Comparison of ENCODE assay signal across 8 cellular contexts in genomic region chr16:2126928-2127556, GRCh38. TPM values are rescaled to one million over a fixed set of nuclear protein-coding genes. Genes with fewer than 3 reads are reported as not detected.
A peak's percentile ranks its signal among the peaks of the same experiment; 100 is the strongest.
DNase-seq lines count a peak whose midpoint lies in the region; TF ChIP-seq lines count a peak whose summit lies in the region.
"Not testable (repeated sequence)": the region's sequence is repeated elsewhere in the genome, so short reads cannot be mapped to it uniquely, and the experiment has no call there.

No MANE protein-coding gene starts in this region.

- not testable (repeated sequence) for TF ChIP-seq POLR2A in testis (IDR thresholded peaks at IDR 0.05)

- TF ChIP-seq CTCF in AG10803 (conservative IDR thresholded peaks at IDR 0.05; ENCODE audit: low read length); right atrium auricular region (IDR thresholded peaks at IDR 0.05); testis (IDR thresholded peaks at IDR 0.05): not testable (repeated sequence)

- peak overlapping the region; percentile 14; the same call in 1 of the 2 replicates for H3K27ac ChIP-seq in HUES6 (ENCODE audit: low read depth, low read length)
- H3K27ac ChIP-seq in duodenal mucosa (ENCODE audit: low read depth, low read length) = peak overlapping the region; percentile 32
- peak overlapping the region; percentile 94 to 95 for H3K27ac ChIP-seq in right atrium auricular region
- H3K27ac ChIP-seq in mucosa of rectum (ENCODE audit: low read depth in 2 of 2, low read length in 2 of 2) = peak overlapping the region; percentile 72 to 84
- H3K27ac ChIP-seq in rectal smooth muscle tissue (ENCODE audit: low read depth, low read length) = peak overlapping the region; percentile 98
- H3K27ac ChIP-seq in testis = peak overlapping the region; percentile 65 to 87

- H3K9me3 ChIP-seq in HUES6 (ENCODE audit: control insufficient read depth, insufficient read depth, low read depth, low read length); duodenal mucosa (ENCODE audit: control insufficient read depth in 1 of 2, low read length in 2 of 2); right atrium auricular region; mucosa of rectum (ENCODE audit: control insufficient read depth in 2 of 2, low read length in 2 of 2); testis: not testable (repeated sequence)

- H3K36me3 Mint-ChIP-seq in activated naive CD8-positive, alpha-beta T cell treated with anti-CD3 and anti-CD28 coated beads for 36 hours = not testable (repeated sequence)

- H3K4me3 ChIP-seq in AG10803 (ENCODE audit: low read length) (peak overlapping the region; percentile 35), rectal smooth muscle tissue (ENCODE audit: low read length) (peak overlapping the region; percentile 51)
- not testable (repeated sequence) for H3K4me3 ChIP-seq in HUES6 (ENCODE audit: low read depth, low read length); duodenal mucosa (ENCODE audit: low read depth in 1 of 2, low read length in 2 of 2); right atrium auricular region; mucosa of rectum (ENCODE audit: low read length in 2 of 2); testis

- H3K4me1 Mint-ChIP-seq in activated naive CD8-positive, alpha-beta T cell treated with anti-CD3 and anti-CD28 coated beads for 36 hours = peaks cover 13% of the 10 kb centered on the region

- peak overlapping the region; percentile 42 for H3K27ac Mint-ChIP-seq in activated naive CD8-positive, alpha-beta T cell treated with anti-CD3 and anti-CD28 coated beads for 36 hours

- H3K9ac ChIP-seq in HUES6 (ENCODE audit: low read length) = peak overlapping the region; percentile 31
- H3K9ac ChIP-seq in duodenal mucosa (ENCODE audit: low read depth in 1 of 2, low read length in 2 of 2); mucosa of rectum (ENCODE audit: low read depth in 1 of 2, low read length in 2 of 2); rectal smooth muscle tissue (ENCODE audit: low read length): not testable (repeated sequence)

- H3K9me3 Mint-ChIP-seq in activated naive CD8-positive, alpha-beta T cell treated with anti-CD3 and anti-CD28 coated beads for 36 hours = not testable (repeated sequence)

- not testable (repeated sequence) for H3K27me3 Mint-ChIP-seq in activated naive CD8-positive, alpha-beta T cell treated with anti-CD3 and anti-CD28 coated beads for 36 hours

- H3K4me3 Mint-ChIP-seq in activated naive CD8-positive, alpha-beta T cell treated with anti-CD3 and anti-CD28 coated beads for 36 hours = not testable (repeated sequence)

- DNase-seq in AG10803 (ENCODE audit: low read depth); activated naive CD8-positive, alpha-beta T cell treated with anti-CD3 and anti-CD28 coated beads for 36 hours; right atrium auricular region (ENCODE audit: low spot score); testis: not testable (repeated sequence)

- H3K36me3 ChIP-seq in HUES6 (ENCODE audit: control insufficient read depth, insufficient read depth, low read length); duodenal mucosa (ENCODE audit: control insufficient read depth in 1 of 2, insufficient read depth in 2 of 2, low read length in 2 of 2); right atrium auricular region; mucosa of rectum (ENCODE audit: control insufficient read depth in 2 of 2, insufficient read depth in 2 of 2, low read length in 2 of 2); rectal smooth muscle tissue (ENCODE audit: control insufficient read depth, insufficient read depth, low read length); testis (ENCODE audit: low read depth, missing control alignments): not testable (repeated sequence)

- intact Hi-C loops in testis (cut with DNase I; ENCODE audit: low total_unique reads) = not testable (repeated sequence)

- H3K27me3 ChIP-seq in HUES6 (ENCODE audit: control insufficient read depth, insufficient read depth, low read length); duodenal mucosa (ENCODE audit: control insufficient read depth in 1 of 2, insufficient read depth in 2 of 2, low read length in 2 of 2); right atrium auricular region; mucosa of rectum (ENCODE audit: control insufficient read depth in 2 of 2, insufficient read depth in 2 of 2, low read length in 2 of 2); rectal smooth muscle tissue (ENCODE audit: control insufficient read depth, insufficient read depth, low read length); testis: not testable (repeated sequence)

- WGBS in testis, 2 donors = 87 to 90% methylated on average over 6 to 31 of the region's 31 CpGs

- H3K4me1 ChIP-seq in HUES6 (ENCODE audit: control insufficient read depth, insufficient read depth, low read length) (peaks cover 29% of the 10 kb centered on the region), duodenal mucosa (ENCODE audit: control insufficient read depth in 1 of 2, insufficient read depth in 2 of 2, low read length in 2 of 2) (peaks cover 0 to 15% of the 10 kb centered on the region in 2 donors), right atrium auricular region (peaks cover 0 to 72% of the 10 kb centered on the region in 2 donors), mucosa of rectum (ENCODE audit: control insufficient read depth in 2 of 2, insufficient read depth in 2 of 2, low read length in 2 of 2) (peaks cover 15 to 28% of the 10 kb centered on the region in 2 donors), rectal smooth muscle tissue (ENCODE audit: control insufficient read depth, insufficient read depth, low read length) (peaks cover 37% of the 10 kb centered on the region), testis (peaks cover 51% of the 10 kb centered on the region)

RNA-seq across cellular contexts. Expression of gene PKD1, which starts 8.7 kb away (rescaled TPM):
- total RNA-seq in activated naive CD8-positive, alpha-beta T cell treated with anti-CD3 and anti-CD28 coated beads for 36 hours = 10 to 100 TPM; 52.6 to 54.5 TPM
- total RNA-seq in right atrium auricular region (100 to 1,000 TPM; 218 to 276 TPM), testis (100 to 1,000 TPM; 323 to 337 TPM)
- 83.4 TPM for polyA plus RNA-seq in testis (ENCODE audit: insufficient read depth, low read depth, low replicate concordance)

RNA-seq across cellular contexts. Expression of gene RAB26, which starts 21.4 kb away (rescaled TPM):
- total RNA-seq in activated naive CD8-positive, alpha-beta T cell treated with anti-CD3 and anti-CD28 coated beads for 36 hours = under 1 TPM; 0.26 to 0.35 TPM
- 1 to 10 TPM in 1 of 2 donors, under 1 TPM in 1; 0.31 to 1.4 TPM for total RNA-seq in right atrium auricular region
- total RNA-seq in testis = 1 to 10 TPM; 3.2 to 3.6 TPM
- 1.5 TPM for polyA plus RNA-seq in testis (ENCODE audit: insufficient read depth, low read depth, low replicate concordance)

RNA-seq across cellular contexts. Expression of gene TRAF7, which starts 28.5 kb away (rescaled TPM):
- 10 to 100 TPM; 86.4 to 89.2 TPM for total RNA-seq in activated naive CD8-positive, alpha-beta T cell treated with anti-CD3 and anti-CD28 coated beads for 36 hours
- total RNA-seq in right atrium auricular region (10 to 100 TPM; 16.1 to 27.0 TPM), testis (10 to 100 TPM; 36.0 to 46.1 TPM)
- polyA plus RNA-seq in testis (ENCODE audit: insufficient read depth, low read depth, low replicate concordance) = 44.6 TPM

Comparison
In these comparisons a context has a peak if more than half of its experiments do, and no peak if none do; other contexts are left out.
1. H3K27ac ChIP-seq: peak in every context shown above with its lines; median percentile 98 in rectal smooth muscle tissue; 94 in right atrium auricular region; 78 in mucosa of rectum; 76 in testis; 32 in duodenal mucosa; 14 in HUES6.